In the genomic region with DNA sequence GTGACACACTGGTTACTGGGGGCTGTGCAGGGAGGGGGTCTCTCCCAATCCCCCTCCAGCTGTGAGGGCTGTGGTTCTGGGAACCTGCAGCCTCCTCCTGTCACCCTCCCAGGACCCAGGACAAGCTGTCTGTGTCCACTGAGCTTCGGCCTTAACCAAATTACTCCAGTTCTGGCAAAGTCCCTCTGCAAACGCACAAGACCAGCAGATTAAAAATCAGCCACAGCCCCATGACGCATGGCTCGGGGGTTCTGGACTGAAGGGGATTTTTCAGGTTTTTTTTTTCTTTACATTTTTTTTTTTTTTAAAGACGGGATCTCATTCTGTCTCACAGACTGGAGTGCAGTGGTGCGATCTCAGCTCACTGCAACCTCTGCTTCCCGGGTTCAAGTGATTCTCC, we compare ENCODE assay signal across 17 cellular contexts. TPM values are rescaled to one million over a fixed set of nuclear protein-coding genes. Genes with fewer than 3 reads are reported as not detected.
DNase-seq lines count a peak whose midpoint lies in the region; ATAC-seq and TF ChIP-seq lines count a peak whose summit lies in the region.
"Had no signal": no experiment of that assay in that cellular context is flagged by ENCODE, and none has a peak within 500 bp of the region (broad histone marks: within the 10 kb centered on the region; RNA-seq: fewer than 3 reads in every experiment).

No MANE protein-coding gene starts in this region.

- H3K4me3 ChIP-seq in adipocyte (ENCODE audit: low read length) (no peak overlapping the region), right cardiac atrium (ENCODE audit: low read length) (no peak overlapping the region)

- intact Hi-C loops in right cardiac atrium (cut with DNase I) = no loop called here
- intact Hi-C loops in posterior vena cava (cut with DNase I) = no loop called here

- H3K4me1 ChIP-seq in adipocyte (ENCODE audit: control insufficient read depth, insufficient read depth, low read length) (peaks cover 50% of the 10 kb centered on the region), right cardiac atrium (ENCODE audit: control insufficient read depth, insufficient read depth, low read length) (peaks cover 4% of the 10 kb centered on the region)

- peak in 1 of 2 donors; percentile 9 for ATAC-seq in right cardiac atrium
- no peak for ATAC-seq in GM21390 (IDR thresholded peaks at IDR 0.05; ENCODE audit: unreplicated experiment)

- 71% methylated on average over 7 of the region's 7 CpGs for WGBS in right cardiac atrium

- CTCF ChIA-PET in GM10248 (lab: Yijun Ruan, JAX) = interaction anchor here (1.1 to 3.9 kb wide), 4 partner anchors 12 to 132 kb away, joined by 3 to 12 read pairs (median 6); no protein-coding TSS in a partner anchor

- peak overlapping the region; percentile 40 for H3K27ac ChIP-seq in right cardiac atrium (ENCODE audit: low read length)
- H3K27ac ChIP-seq: neutrophil had no signal

- POLR2A ChIA-PET in GM10248 (lab: Yijun Ruan, JAX) = interaction anchor here (0.6 to 0.7 kb wide), 2 partner anchors 21 to 192 kb away, joined by 4 to 8 read pairs; no protein-coding TSS in a partner anchor

- in situ Hi-C loops in ACHN (cut with HindIII; ENCODE audit: low pct_ligation_motif_present, low pct_unique_long_range_greater_than_20kb, low sequenced_read_pairs) = no loop called here

- H3K27me3 ChIP-seq in adipocyte (replicated peaks; ENCODE audit: control insufficient read depth, insufficient read depth, low read length) = no peaks in the 10 kb centered on the region
- H3K27me3 ChIP-seq in right cardiac atrium (ENCODE audit: control insufficient read depth, insufficient read depth) = no peaks in the 10 kb centered on the region

- no peaks in the 10 kb centered on the region for H3K36me3 ChIP-seq in adipocyte (ENCODE audit: control insufficient read depth, insufficient read depth, low read length, severe bottlenecking)
- H3K36me3 ChIP-seq: neutrophil had no signal

- no peak for TF ChIP-seq CTCF in GM10248 (IDR thresholded peaks at IDR 0.05; ENCODE audit: control extremely low read depth, extremely low read depth, low read depth, missing control alignments)

- H3K9me3 ChIP-seq in adipocyte (ENCODE audit: control insufficient read depth, low read length) (no peaks in the 10 kb centered on the region), right cardiac atrium (ENCODE audit: control insufficient read depth, low read length) (no peaks in the 10 kb centered on the region)
- H3K9me3 ChIP-seq: neutrophil had no signal

- peak overlapping the region; percentile 49 for H3K9ac ChIP-seq in adipocyte (ENCODE audit: low read length)

- DNase-seq in GM10248 (ENCODE audit: extremely low spot score) (peak; percentile 71), adipocyte (ENCODE audit: low read depth) (no peak), right cardiac atrium (peak in 1 of 3 donors; percentile 47), stromal cell of bone marrow (ENCODE audit: low read depth) (peak; percentile 58), ACHN (no peak), kidney tubule cell (ENCODE audit: low spot score) (no peak), posterior vena cava (ENCODE audit: low spot score) (no peak)
- DNase-seq: activated T-cell treated with anti-CD3 and anti-CD28 coated beads, Interleukin-2, amount 50 U/mL, for 24 hours; cerebellar nuclear complex; DMS53; endodermal cell; immature natural killer cell; NCI-H1417 treated with DMSO at 0.1 percent for 48 hours; NCI-H345; stimulated activated naive CD4-positive, alpha-beta T cell treated with Interleukin-2 at 50 U/mL for 16 hours had no signal

RNA-seq across cellular contexts. Expression of gene A4GALT, which starts 32.2 kb away (rescaled TPM):
- total RNA-seq in right cardiac atrium (100 to 1,000 TPM in 1 of 4 donors, 10 to 100 TPM in 3; 74.3 to 103 (median 86.8) TPM), posterior vena cava (10 to 100 TPM; 42.2 to 59.8 TPM)
- polyA plus RNA-seq in right cardiac atrium = 66.3 TPM

Comparison
In these comparisons a context has a peak if more than half of its experiments do, and no peak if none do; other contexts are left out.
1. DNase-seq: peak in GM10248 (single experiment) and stromal cell of bone marrow (single experiment); none in adipocyte (single experiment), ACHN (single experiment), kidney tubule cell (single experiment) and posterior vena cava (single experiment).